ENCODE assay signal across 8 cellular contexts in the genomic region with DNA sequence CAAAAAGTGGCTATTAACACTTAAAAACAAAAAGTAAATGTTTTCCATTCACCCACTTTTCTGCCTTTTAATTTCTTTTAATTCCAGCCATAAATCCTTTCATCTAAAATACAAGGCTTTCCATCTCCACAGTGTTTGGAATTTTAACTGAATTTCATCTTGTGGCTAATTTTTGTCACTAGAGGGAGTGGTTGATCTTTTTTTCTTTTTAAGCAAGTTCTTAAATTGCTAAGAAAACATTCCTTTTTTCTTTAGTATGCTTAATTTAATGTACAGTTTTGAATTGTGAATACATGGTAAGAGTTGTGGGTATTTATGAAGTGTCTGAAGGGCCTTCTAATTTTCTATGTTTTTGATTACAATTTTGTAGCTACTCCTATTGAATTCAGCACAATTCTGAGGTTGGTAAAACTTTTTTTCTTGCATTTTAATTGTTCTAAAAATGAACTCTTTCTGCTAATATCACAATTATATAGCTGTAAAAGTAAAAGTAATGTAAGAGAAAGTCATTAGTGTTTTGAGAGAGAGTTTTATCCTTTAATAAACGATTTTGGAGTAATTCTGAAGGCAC. TPM values are rescaled to one million over a fixed set of nuclear protein-coding genes. Genes with fewer than 3 reads are reported as not detected.
DNase-seq lines count a peak whose midpoint lies in the region; ATAC-seq, FAIRE-seq and TF ChIP-seq lines count a peak whose summit lies in the region.
"Had no signal": no experiment of that assay in that cellular context is flagged by ENCODE, and none has a peak within 500 bp of the region (broad histone marks: within the 10 kb centered on the region; RNA-seq: fewer than 3 reads in every experiment).

No MANE protein-coding gene starts in this region.

- DNase-seq in GM12865 (ENCODE audit: low read depth), result no peak
- peak; percentile 11 for DNase-seq in NCI-H2227 treated with DMSO at 0.1 percent for 48 hours (lab: John Stamatoyannopoulos, UW)
- peak; percentile 45 for DNase-seq in endothelial cell of umbilical vein (ENCODE audit: low read depth, low spot score)
- DNase-seq in retinal pigment epithelial cell (ENCODE audit: low read depth), result no peak
- no peak for DNase-seq in activated CD4-positive, alpha-beta T cell treated with anti-CD3 and anti-CD28 coated beads, Interleukin-2, amount 50 U/mL, for 4 hours
- no peak for DNase-seq in lower leg skin (ENCODE audit: low spot score in 2 of 2)
- DNase-seq: stimulated activated CD4-positive, alpha-beta T cell treated with anti-CD3 and anti-CD28 coated beads, Interleukin-2, amount 100 ng/mL, for 48 hours had no signal

- BruUV-seq in endothelial cell of umbilical vein (replicated peaks; lab: Mats Ljungman, UMichigan), result no TSS peak

- no peak overlapping the region for H2AFZ ChIP-seq in endothelial cell of umbilical vein (ENCODE audit: low read depth, low read length)

- no peak overlapping the region for H3K4me2 ChIP-seq in endothelial cell of umbilical vein (ENCODE audit: insufficient read depth, low read length)

- no peak for ATAC-seq in GM21381 (IDR thresholded peaks at IDR 0.05; ENCODE audit: unreplicated experiment)

- H3K4me3 ChIP-seq in GM12865 (ENCODE audit: low read depth, low read length) (no peak overlapping the region), endothelial cell of umbilical vein (replicated peaks in 1 of 3; ENCODE audit: insufficient read depth in 1 of 3, low read depth in 1 of 3, low read length in 3 of 3) (no peak overlapping the region), retinal pigment epithelial cell (ENCODE audit: low read length) (no peak overlapping the region), lower leg skin (ENCODE audit: low read depth, poor library complexity, severe bottlenecking) (no peak overlapping the region)

- WGBS in lower leg skin, 2 donors, result 77 to 78% methylated on average over 1 of the region's 1 CpG

- no peaks in the 10 kb centered on the region for H3K27me3 ChIP-seq in endothelial cell of umbilical vein (ENCODE audit: control insufficient read depth in 2 of 2, insufficient read depth in 2 of 2, low read length in 2 of 2)

- H3K79me2 ChIP-seq in endothelial cell of umbilical vein (ENCODE audit: control insufficient read depth, insufficient read depth, low read length), result no peaks in the 10 kb centered on the region

- H3K9ac ChIP-seq in endothelial cell of umbilical vein (replicated peaks; ENCODE audit: extremely low read depth, insufficient read depth, low read length), result no peak overlapping the region

- dilution Hi-C loops in endothelial cell of umbilical vein (cut with MboI; ENCODE audit: extremely low pct_ligation_motif_present, low sequenced_read_pairs), result no loop called here

- FAIRE-seq in endothelial cell of umbilical vein (lab: Jason Lieb, UNC), result peak; percentile 26

- no peaks in the 10 kb centered on the region for H3K9me3 ChIP-seq in endothelial cell of umbilical vein (replicated peaks; ENCODE audit: control insufficient read depth, insufficient read depth, low read length)

- no peak for TF ChIP-seq POLR2A in endothelial cell of umbilical vein (IDR thresholded peaks at IDR 0.05; ENCODE audit: low read depth, low read length)
- TF ChIP-seq POLR2A in lower leg skin (IDR thresholded peaks at IDR 0.05), result no peak

- POLR2A ChIA-PET in endothelial cell of umbilical vein (lab: Charles Lee), result no interaction called here

- H3K36me3 ChIP-seq in endothelial cell of umbilical vein (ENCODE audit: control insufficient read depth in 2 of 2, extremely low read depth in 1 of 2, insufficient read depth in 2 of 2, low read length in 2 of 2), result no peaks in the 10 kb centered on the region

- CTCF ChIA-PET in endothelial cell of umbilical vein (lab: Charles Lee), result interaction anchor here (0.6 to 5.4 kb wide), 12 partner anchors 11 to 839 kb away, joined by 3 to 63 read pairs (median 4); no protein-coding TSS in a partner anchor

- H4K20me1 ChIP-seq in endothelial cell of umbilical vein (replicated peaks; ENCODE audit: control insufficient read depth, extremely low read depth, insufficient read depth, low read length), result no peaks in the 10 kb centered on the region

- intact Hi-C loops in endothelial cell of umbilical vein (cut with micrococcal nuclease), result loop anchor here (1.0 to 10.0 kb wide), 3 partner anchors 203 to 838 kb away; no protein-coding TSS in a partner anchor
- intact Hi-C loops in lower leg skin (cut with DNase I; ENCODE audit: low total_unique reads), result loop anchor here (10.0 kb wide), 1 partner anchor 200 kb away; no protein-coding TSS in a partner anchor

- no peak overlapping the region for H3K27ac ChIP-seq in endothelial cell of umbilical vein (ENCODE audit: insufficient read depth, low read depth, low read length)

- no peaks in the 10 kb centered on the region for H3K9me1 ChIP-seq in endothelial cell of umbilical vein (replicated peaks; ENCODE audit: control insufficient read depth, extremely low read depth, insufficient read depth, low read length)

- peaks cover 7% of the 10 kb centered on the region for H3K4me1 ChIP-seq in endothelial cell of umbilical vein (ENCODE audit: control insufficient read depth, extremely low read depth, insufficient read depth, low read length)

- TF ChIP-seq CTCF in GM12865 (IDR thresholded peaks at IDR 0.05; ENCODE audit: insufficient read depth, low read depth, low read length, missing control alignments), result peak; percentile 15
- TF ChIP-seq CTCF in endothelial cell of umbilical vein (IDR thresholded peaks at IDR 0.05; ENCODE audit: extremely low read depth in 1 of 2, insufficient read depth in 1 of 2, low read depth in 1 of 2, low read length in 2 of 2), result peak; percentile 14 to 18
- TF ChIP-seq CTCF in retinal pigment epithelial cell (conservative IDR thresholded peaks at IDR 0.05; ENCODE audit: low read depth, low read length), result peak; percentile 55
- no peak for TF ChIP-seq CTCF in lower leg skin (IDR thresholded peaks at IDR 0.05)

TF ChIP-seq in endothelial cell of umbilical vein, 7 proteins besides CTCF, POLR2A, EP300 and RAD21:
- TF ChIP-seq, protein P1, sequence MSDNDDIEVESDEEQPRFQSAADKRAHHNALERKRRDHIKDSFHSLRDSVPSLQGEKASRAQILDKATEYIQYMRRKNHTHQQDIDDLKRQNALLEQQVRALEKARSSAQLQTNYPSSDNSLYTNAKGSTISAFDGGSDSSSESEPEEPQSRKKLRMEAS (IDR thresholded peaks at IDR 0.05; ENCODE audit: insufficient read depth, insufficient read length), result no peak
- TF ChIP-seq GATA2 (IDR thresholded peaks at IDR 0.05; ENCODE audit: insufficient read depth, insufficient read length, low read depth, low read length), result no peak
- TF ChIP-seq EZH2 (IDR thresholded peaks at IDR 0.05; ENCODE audit: borderline replicate concordance, low read depth, low read length, severe bottlenecking), result no peak
- TF ChIP-seq MYC (IDR thresholded peaks at IDR 0.05; ENCODE audit: low read depth, low read length), result no peak
- no peak for TF ChIP-seq POLR2AphosphoS5 (IDR thresholded peaks at IDR 0.05; ENCODE audit: insufficient read depth, low read depth, low read length)
- no peak for TF ChIP-seq JUN (IDR thresholded peaks at IDR 0.05; ENCODE audit: borderline replicate concordance, insufficient read depth, insufficient read length, low read depth)
- TF ChIP-seq FOS (IDR thresholded peaks at IDR 0.05; ENCODE audit: borderline replicate concordance, insufficient read depth, low read length), result no peak

RNA-seq across cellular contexts. Expression of gene ANK3, which starts 54.9 kb away (rescaled TPM):
- total RNA-seq in endothelial cell of umbilical vein (5.4 and 8.5 TPM in 2 replicates), lower leg skin (100 to 1,000 TPM in 2 of 4 donors, 10 to 100 TPM in 2; 76.2 to 107 (median 91.5) TPM)
- polyA plus RNA-seq in endothelial cell of umbilical vein, result 0.67 and 0.88 TPM in 2 replicates
- 2.3 TPM in 2 replicates for polyA plus RNA-seq in endothelial cell of umbilical vein (2011; cell fraction: cytosol; rRNA removed)
- 4.2 and 5.1 TPM in 2 replicates for polyA plus RNA-seq in endothelial cell of umbilical vein (2011; cell fraction: nucleus; rRNA removed)
- 4.6 and 5.7 TPM in 2 replicates for polyA plus RNA-seq in endothelial cell of umbilical vein (2012)
- polyA minus RNA-seq in endothelial cell of umbilical vein, result 6.1 and 11.5 TPM in 2 replicates
- 5.5 TPM for polyA minus RNA-seq in endothelial cell of umbilical vein (2011; cell fraction: cytosol; rRNA and poly(A)+ RNA removed)
- 11.9 and 19.9 TPM in 2 replicates for polyA minus RNA-seq in endothelial cell of umbilical vein (2011; cell fraction: nucleus; rRNA and poly(A)+ RNA removed)

Comparison
In these comparisons a context has a peak if more than half of its experiments do, and no peak if none do; other contexts are left out.
1. DNase-seq: peak in NCI-H2227 treated with DMSO at 0.1 percent for 48 hours (single experiment) and endothelial cell of umbilical vein (single experiment); none in GM12865 (single experiment), retinal pigment epithelial cell (single experiment), activated CD4-positive, alpha-beta T cell treated with anti-CD3 and anti-CD28 coated beads, Interleukin-2, amount 50 U/mL, for 4 hours (0 of 2) and lower leg skin (0 of 2).
2. CTCF ChIP-seq: peak in GM12865 (single experiment), endothelial cell of umbilical vein (2 of 2) and retinal pigment epithelial cell (single experiment); none in lower leg skin (0 of 3).